15 cellular contexts compared by ENCODE assay signal in genomic region chr2:167132906-167133555, GRCh38.
DNase-seq lines count a peak whose midpoint lies in the region; ATAC-seq and TF ChIP-seq lines count a peak whose summit lies in the region.
"Had no signal": no experiment of that assay in that cellular context is flagged by ENCODE, and none has a peak within 500 bp of the region (broad histone marks: within the 10 kb centered on the region; RNA-seq: fewer than 3 reads in every experiment).

No MANE protein-coding gene starts in this region.

- intact Hi-C loops in IMR-90 (cut with micrococcal nuclease) (no loop called here), PC-3 (cut with micrococcal nuclease) (no loop called here), gastrocnemius medialis (cut with DNase I; ENCODE audit: low total_unique reads) (loop anchor here (5.0 kb wide), 1 partner anchor 984 kb away; no protein-coding TSS in a partner anchor)

- H3K27me3 ChIP-seq in IMR-90 (ENCODE audit: control insufficient read depth, insufficient read depth, low read length) (no peaks in the 10 kb centered on the region), PC-3 (ENCODE audit: low read length) (no peaks in the 10 kb centered on the region), gastrocnemius medialis (no peaks in the 10 kb centered on the region), suprapubic skin (no peaks in the 10 kb centered on the region)
- H3K27me3 ChIP-seq: BE2C had no signal

- no peak overlapping the region for H3K56ac ChIP-seq in IMR-90 (ENCODE audit: extremely low read depth, insufficient read depth, low read length)

- no peak overlapping the region for H3K9ac ChIP-seq in IMR-90 (ENCODE audit: low read depth, low read length)
- H3K9ac ChIP-seq in PC-3 (ENCODE audit: low read length) = 0 out of 2 replicates have a peak overlapping the region, but pooled peaks have one; percentile 9

- WGBS in IMR-90 (ENCODE audit: extremely low coverage in 2 of 2, insufficient read length in 1 of 2), 2 experiments = no CpG with 5 or more reads among the region's 3 CpGs
- 79% methylated on average over 3 of the region's 3 CpGs for WGBS in suprapubic skin

- H3K4ac ChIP-seq in IMR-90 (ENCODE audit: low read depth, low read length) = peak overlapping the region; percentile 22; the same call in 1 of the 2 replicates

- DNase-seq in IMR-90 (no peak), PC-3 (no peak), fibroblast of mammary gland (ENCODE audit: low read depth) (peak; percentile 59), gastrocnemius medialis (no peak), dedifferentiated amniotic fluid mesenchymal stem cell (ENCODE audit: extremely low spot score) (no peak), suprapubic skin (ENCODE audit: low spot score in 2 of 2) (no peak)
- DNase-seq: BE2C; CD8-positive, alpha-beta T cell; DMS79; HCEC 1CT; HFFc6 had no signal

- H3K4me2 ChIP-seq in IMR-90 (ENCODE audit: low read depth, low read length) (no peak overlapping the region), PC-3 (ENCODE audit: low read length) (peak overlapping the region; percentile 56)
- H3K4me2 ChIP-seq: A549 had no signal

- H2BK15ac ChIP-seq in IMR-90 (ENCODE audit: low read depth, low read length) = no peak overlapping the region

- TF ChIP-seq CTCF in IMR-90 (conservative IDR thresholded peaks at IDR 0.05; ENCODE audit: low read depth, low read length) (no peak), PC-3 (conservative IDR thresholded peaks at IDR 0.05; ENCODE audit: low read depth, low read length) (no peak), fibroblast of mammary gland (conservative IDR thresholded peaks at IDR 0.05; ENCODE audit: control insufficient read depth, insufficient read depth, low read depth, low read length) (no peak), gastrocnemius medialis (IDR thresholded peaks at IDR 0.05 in 4 of 5, conservative IDR thresholded peaks at IDR 0.05 in 1 of 5) (no peak), suprapubic skin (IDR thresholded peaks at IDR 0.05) (no peak)

- H4K20me1 ChIP-seq in IMR-90 (ENCODE audit: insufficient read depth, low read length) (no peaks in the 10 kb centered on the region), PC-3 (ENCODE audit: low read length) (no peaks in the 10 kb centered on the region)

- H4K5ac ChIP-seq in IMR-90 (ENCODE audit: low read depth, low read length) = peak overlapping the region; percentile 78; the same call in 1 of the 2 replicates

- BruUV-seq in IMR-90 (replicated peaks; lab: Mats Ljungman, UMichigan) (no TSS peak), PC-3 (replicated peaks; lab: Mats Ljungman, UMichigan) (no TSS peak)

- H3F3A ChIP-seq in PC-3 (ENCODE audit: low read length, unreplicated experiment) = peaks cover 17% of the 10 kb centered on the region

- dilution Hi-C loops in IMR-90 (cut with HindIII; ENCODE audit: low sequenced_read_pairs, unreplicated experiment) = no loop called here

- no peak for TF ChIP-seq RAD21 in IMR-90 (IDR thresholded peaks at IDR 0.05; ENCODE audit: low read length)

- TF ChIP-seq POLR2A in IMR-90 (IDR thresholded peaks at IDR 0.05; ENCODE audit: low read depth, low read length) (no peak), gastrocnemius medialis (IDR thresholded peaks at IDR 0.05) (no peak), suprapubic skin (IDR thresholded peaks at IDR 0.05) (no peak)

- no peaks in the 10 kb centered on the region for H3K79me1 ChIP-seq in IMR-90 (ENCODE audit: low read depth in 1 of 2, low read length in 2 of 2)

- peak overlapping the region; percentile 81 for H2BK120ac ChIP-seq in IMR-90 (ENCODE audit: low read depth, low read length)

- no peak for TF ChIP-seq EP300 in suprapubic skin (IDR thresholded peaks at IDR 0.05)

- H4K91ac ChIP-seq in IMR-90 (ENCODE audit: insufficient read depth, low read depth, low read length) = no peak overlapping the region

- H3K4me3 ChIP-seq in IMR-90 (ENCODE audit: insufficient read depth, low read depth, low read length) (no peak overlapping the region), PC-3 (ENCODE audit: low read length) (no peak overlapping the region), fibroblast of mammary gland (ENCODE audit: control insufficient read depth, low read depth, low read length) (no peak overlapping the region), gastrocnemius medialis (no peak overlapping the region), suprapubic skin (no peak overlapping the region)
- H3K4me3 ChIP-seq: A549 had no signal

- H3K27ac ChIP-seq in IMR-90 (ENCODE audit: insufficient read depth, low read length) = no peak overlapping the region
- peak overlapping the region; percentile 94 for H3K27ac ChIP-seq in PC-3 (ENCODE audit: low read length)
- H3K27ac ChIP-seq in gastrocnemius medialis = peak overlapping the region; percentile 4 to 71 (median 60)
- H3K27ac ChIP-seq in suprapubic skin = no peak overlapping the region
- H3K27ac ChIP-seq: A549, C4-2B had no signal

- 0 out of 2 replicates have a peak overlapping the region, but pooled peaks have one; percentile 27 for H2AK5ac ChIP-seq in IMR-90 (ENCODE audit: low read depth, low read length)

- in situ Hi-C loops in IMR-90 (cut with MboI; ENCODE audit: low sequenced_read_pairs) (no loop called here), gastrocnemius medialis (cut with MboI; ENCODE audit: low sequenced_read_pairs in 4 of 4) (no loop called here)

- no peak overlapping the region for H4K8ac ChIP-seq in IMR-90 (ENCODE audit: low read depth in 2 of 2, low read length in 2 of 2)

- H3K18ac ChIP-seq in IMR-90 (ENCODE audit: low read depth, low read length) = peak overlapping the region; percentile 75; the same call in 1 of the 2 replicates

- peaks cover 2% of the 10 kb centered on the region; the same call in 1 of the 2 replicates for H3K9me1 ChIP-seq in IMR-90 (ENCODE audit: insufficient read depth, low read length)

- H2AFZ ChIP-seq in IMR-90 (replicated peaks; ENCODE audit: low read length, poor library complexity) (no peak overlapping the region), PC-3 (ENCODE audit: low read length) (no peak overlapping the region)

- no peak for ATAC-seq in IMR-90 (ENCODE audit: low read depth)
- ATAC-seq in PC-3 = no peak
- ATAC-seq in gastrocnemius medialis = peak; percentile 62 to 71
- no peak for ATAC-seq in HG02610 (IDR thresholded peaks at IDR 0.05; ENCODE audit: unreplicated experiment)
- ATAC-seq in HG03354 (IDR thresholded peaks at IDR 0.05; ENCODE audit: poor library complexity, severe bottlenecking, unreplicated experiment) = no peak
- ATAC-seq: A549; CD8-positive, alpha-beta T cell had no signal

- no peaks in the 10 kb centered on the region for H3K9me3 ChIP-seq in IMR-90 (ENCODE audit: control insufficient read depth, insufficient read depth, low read length)
- H3K9me3 ChIP-seq in PC-3 (ENCODE audit: low read length) = no peaks in the 10 kb centered on the region
- no peaks in the 10 kb centered on the region for H3K9me3 ChIP-seq in gastrocnemius medialis
- H3K9me3 ChIP-seq in suprapubic skin = no peaks in the 10 kb centered on the region
- H3K9me3 ChIP-seq: A549, BE2C had no signal

- H2AK9ac ChIP-seq in IMR-90 (replicated peaks; ENCODE audit: low read depth, low read length, poor library complexity) = no peak overlapping the region

- no peaks in the 10 kb centered on the region for H3K36me3 ChIP-seq in IMR-90 (ENCODE audit: control insufficient read depth, insufficient read depth, low read length)
- H3K36me3 ChIP-seq in PC-3 (ENCODE audit: low read depth, low read length) = no peaks in the 10 kb centered on the region
- no peaks in the 10 kb centered on the region for H3K36me3 ChIP-seq in gastrocnemius medialis
- H3K36me3 ChIP-seq in suprapubic skin = no peaks in the 10 kb centered on the region
- H3K36me3 ChIP-seq: BE2C had no signal

- no peaks in the 10 kb centered on the region for H3K79me2 ChIP-seq in PC-3 (ENCODE audit: low read length)

- no peaks in the 10 kb centered on the region for H3K9me2 ChIP-seq in PC-3 (replicated peaks; ENCODE audit: low read length)

- H3K23ac ChIP-seq in IMR-90 (ENCODE audit: low read depth, low read length) = no peak overlapping the region

- H2BK5ac ChIP-seq in IMR-90 (ENCODE audit: low read depth, low read length, poor library complexity, severe bottlenecking) = no peak overlapping the region

- CTCF ChIA-PET in IMR-90 (lab: Yijun Ruan, JAX) = no interaction called here
- CTCF ChIA-PET in PC-3 (lab: Charles Lee) = interaction anchor here (0.6 kb wide), 1 partner anchor 278 kb away, joined by 3 read pairs; no protein-coding TSS in a partner anchor

- H3K4me1 ChIP-seq in IMR-90 (ENCODE audit: control insufficient read depth, insufficient read depth, low read length) = peaks cover 6% of the 10 kb centered on the region; the same call in 1 of the 2 replicates
- H3K4me1 ChIP-seq in PC-3 (ENCODE audit: insufficient read depth, low read length) = peaks cover 55% of the 10 kb centered on the region
- peaks cover 4 to 20% of the 10 kb centered on the region in 2 donors for H3K4me1 ChIP-seq in gastrocnemius medialis
- no peaks in the 10 kb centered on the region for H3K4me1 ChIP-seq in suprapubic skin
- H3K4me1 ChIP-seq: A549, BE2C had no signal

- H3K14ac ChIP-seq in IMR-90 (replicated peaks; ENCODE audit: low read depth, low read length) = peak overlapping the region; percentile 76; the same call in 1 of the 2 replicates

- POLR2A ChIA-PET in IMR-90 (lab: Charles Lee; ENCODE audit: unreplicated experiment) = no interaction called here
- POLR2A ChIA-PET in PC-3 (lab: Charles Lee; ENCODE audit: unreplicated experiment) = no interaction called here

- peak overlapping the region; percentile 74 for H2BK20ac ChIP-seq in IMR-90 (ENCODE audit: low read depth, low read length)

TF ChIP-seq in IMR-90, 13 proteins besides CTCF, POLR2A, EP300 and RAD21 (continues in another document):
- TF ChIP-seq CEBPB (IDR thresholded peaks at IDR 0.05; ENCODE audit: low read depth, low read length) (no peak), SMC3 (IDR thresholded peaks at IDR 0.05; ENCODE audit: low read depth, low read length) (no peak), USF2 (IDR thresholded peaks at IDR 0.05; ENCODE audit: low read depth, low read length) (no peak), ELK1 (IDR thresholded peaks at IDR 0.05; ENCODE audit: borderline replicate concordance, low read depth, low read length) (no peak), CHD1 (IDR thresholded peaks at IDR 0.05; ENCODE audit: low read depth, low read length) (no peak)

Comparison
In these comparisons a context has a peak if more than half of its experiments do, and no peak if none do; other contexts are left out.
1. ATAC-seq: peak in gastrocnemius medialis (2 of 2); none in IMR-90 (single experiment), PC-3 (single experiment), HG02610 (single experiment) and HG03354 (single experiment).
2. H3K27ac ChIP-seq: peak in PC-3 (single experiment) and gastrocnemius medialis (4 of 4); none in IMR-90 (single experiment) and suprapubic skin (single experiment).